Comparison of ENCODE assay signal across 23 cellular contexts in genomic region chr3:194167480-194167862, GRCh38. TPM values are rescaled to one million over a fixed set of nuclear protein-coding genes. Genes with fewer than 3 reads are reported as not detected.
"Had no signal": no experiment of that assay in that cellular context is flagged by ENCODE, and none has a peak within 500 bp of the region (broad histone marks: within the 10 kb centered on the region; RNA-seq: fewer than 3 reads in every experiment).

No MANE protein-coding gene starts in this region.

- H3K36me3 Mint-ChIP-seq: activated CD8-positive, alpha-beta memory T cell treated with anti-CD3 and anti-CD28 coated beads, Interleukin-2, amount 10 ng/mL, durations not matched to agents 7 days and 5 days had no signal

- H3K9me3 ChIP-seq: left lung, pancreas, tibial artery had no signal

- H3K4me3 Mint-ChIP-seq: activated CD8-positive, alpha-beta memory T cell treated with anti-CD3 and anti-CD28 coated beads, Interleukin-2, amount 10 ng/mL, durations not matched to agents 7 days and 5 days; activated CD8-positive, alpha-beta T cell treated with anti-CD3 and anti-CD28 coated beads for 36 hours; activated naive CD8-positive, alpha-beta T cell treated with anti-CD3 and anti-CD28 coated beads, Interleukin-2, amount 50 U/mL, for 24 hours; dendritic cell treated with granulocyte-macrophage colony-stimulating factor and Interleukin-4, amounts not matched to agents 40 ng/mL and 50 ng/mL, for 4 days; stimulated activated naive CD8-positive, alpha-beta T cell treated with anti-CD3 and anti-CD28 coated beads, Interleukin-15, Interleukin-2, amounts not matched to agents 100 ng/mL and 50 ng/mL, for 24 hours; T-helper 1 cell treated with Interleukin-12 subunit alpha and Interleukin-12 subunit beta and Interleukin-4 antibody, amounts not matched to agents 30 μg/mL and 1 μg/mL, for 36 hours had no signal

- H3K4me1 ChIP-seq: foreskin keratinocyte had no signal

- ATAC-seq: activated CD8-positive, alpha-beta memory T cell treated with anti-CD3 and anti-CD28 coated beads, Interleukin-2, amount 10 ng/mL, durations not matched to agents 7 days and 5 days; activated CD8-positive, alpha-beta T cell treated with anti-CD3 and anti-CD28 coated beads for 36 hours; activated naive CD8-positive, alpha-beta T cell treated with anti-CD3 and anti-CD28 coated beads, Interleukin-2, amount 50 U/mL, for 24 hours; foreskin keratinocyte had no signal

- H3K4me3 ChIP-seq: left lung, lung, pancreas, tibial artery had no signal

- H3K36me3 ChIP-seq: brain microvascular endothelial cell, left lung, pancreas, tibial artery had no signal

- H3K4me1 Mint-ChIP-seq: activated CD8-positive, alpha-beta memory T cell treated with anti-CD3 and anti-CD28 coated beads, Interleukin-2, amount 10 ng/mL, durations not matched to agents 7 days and 5 days; activated naive CD8-positive, alpha-beta T cell treated with anti-CD3 and anti-CD28 coated beads, Interleukin-2, amount 50 U/mL, for 24 hours had no signal

- H3K27ac ChIP-seq: brain microvascular endothelial cell, foreskin keratinocyte, tibial artery had no signal

- FAIRE-seq: pancreas had no signal

- H3K27ac Mint-ChIP-seq: activated CD8-positive, alpha-beta memory T cell treated with anti-CD3 and anti-CD28 coated beads, Interleukin-2, amount 10 ng/mL, durations not matched to agents 7 days and 5 days; activated CD8-positive, alpha-beta T cell treated with anti-CD3 and anti-CD28 coated beads for 36 hours; activated naive CD8-positive, alpha-beta T cell treated with anti-CD3 and anti-CD28 coated beads, Interleukin-2, amount 50 U/mL, for 24 hours; dendritic cell treated with granulocyte-macrophage colony-stimulating factor and Interleukin-4, amounts not matched to agents 40 ng/mL and 50 ng/mL, for 4 days; stimulated activated naive CD8-positive, alpha-beta T cell treated with anti-CD3 and anti-CD28 coated beads, Interleukin-15, Interleukin-2, amounts not matched to agents 100 ng/mL and 50 ng/mL, for 24 hours; T-helper 1 cell treated with Interleukin-12 subunit alpha and Interleukin-12 subunit beta and Interleukin-4 antibody, amounts not matched to agents 30 μg/mL and 1 μg/mL, for 36 hours had no signal

- H3K27me3 ChIP-seq: left lung, pancreas had no signal

- DNase-seq: activated CD4-positive, alpha-beta T cell treated with anti-CD3 and anti-CD28 coated beads for 48 hours; activated CD8-positive, alpha-beta memory T cell treated with anti-CD3 and anti-CD28 coated beads, Interleukin-2, amount 10 ng/mL, durations not matched to agents 7 days and 5 days; activated CD8-positive, alpha-beta T cell treated with anti-CD3 and anti-CD28 coated beads for 36 hours; activated effector memory CD4-positive, alpha-beta T cell treated with anti-CD3 and anti-CD28 coated beads, Interleukin-2, amount 50 U/mL, for 16 hours; activated naive CD4-positive, alpha-beta T cell treated with anti-CD3 and anti-CD28 coated beads, Interleukin-2, amount 50 U/mL, for 16 hours; activated naive CD8-positive, alpha-beta T cell treated with anti-CD3 and anti-CD28 coated beads, Interleukin-2, amount 50 U/mL, for 24 hours; activated T-cell treated with anti-CD3 and anti-CD28 coated beads for 4 hours; aorta; brain microvascular endothelial cell; caudate nucleus; effector CD8-positive, alpha-beta T cell; foreskin keratinocyte; kidney glomerular epithelial cell; left lung; pancreas; stimulated activated CD4-positive, alpha-beta T cell treated with anti-CD3 and anti-CD28 coated beads, Interleukin-1b, Interleukin-23, amount 100 ng/mL, for 48 hours; substantia nigra; T1000; tibial artery had no signal

- H3K9me3 Mint-ChIP-seq: activated CD8-positive, alpha-beta T cell treated with anti-CD3 and anti-CD28 coated beads for 36 hours; activated naive CD8-positive, alpha-beta T cell treated with anti-CD3 and anti-CD28 coated beads, Interleukin-2, amount 50 U/mL, for 24 hours; dendritic cell treated with granulocyte-macrophage colony-stimulating factor and Interleukin-4, amounts not matched to agents 40 ng/mL and 50 ng/mL, for 4 days; stimulated activated naive CD8-positive, alpha-beta T cell treated with anti-CD3 and anti-CD28 coated beads, Interleukin-15, Interleukin-2, amounts not matched to agents 100 ng/mL and 50 ng/mL, for 24 hours; T-helper 1 cell treated with Interleukin-12 subunit alpha and Interleukin-12 subunit beta and Interleukin-4 antibody, amounts not matched to agents 30 μg/mL and 1 μg/mL, for 36 hours had no signal

RNA-seq across cellular contexts. Expression of gene HES1, which starts 31.5 kb away (rescaled TPM):
- total RNA-seq: activated CD8-positive, alpha-beta T cell treated with anti-CD3 and anti-CD28 coated beads for 36 hours had no signal
